In the genomic region with DNA sequence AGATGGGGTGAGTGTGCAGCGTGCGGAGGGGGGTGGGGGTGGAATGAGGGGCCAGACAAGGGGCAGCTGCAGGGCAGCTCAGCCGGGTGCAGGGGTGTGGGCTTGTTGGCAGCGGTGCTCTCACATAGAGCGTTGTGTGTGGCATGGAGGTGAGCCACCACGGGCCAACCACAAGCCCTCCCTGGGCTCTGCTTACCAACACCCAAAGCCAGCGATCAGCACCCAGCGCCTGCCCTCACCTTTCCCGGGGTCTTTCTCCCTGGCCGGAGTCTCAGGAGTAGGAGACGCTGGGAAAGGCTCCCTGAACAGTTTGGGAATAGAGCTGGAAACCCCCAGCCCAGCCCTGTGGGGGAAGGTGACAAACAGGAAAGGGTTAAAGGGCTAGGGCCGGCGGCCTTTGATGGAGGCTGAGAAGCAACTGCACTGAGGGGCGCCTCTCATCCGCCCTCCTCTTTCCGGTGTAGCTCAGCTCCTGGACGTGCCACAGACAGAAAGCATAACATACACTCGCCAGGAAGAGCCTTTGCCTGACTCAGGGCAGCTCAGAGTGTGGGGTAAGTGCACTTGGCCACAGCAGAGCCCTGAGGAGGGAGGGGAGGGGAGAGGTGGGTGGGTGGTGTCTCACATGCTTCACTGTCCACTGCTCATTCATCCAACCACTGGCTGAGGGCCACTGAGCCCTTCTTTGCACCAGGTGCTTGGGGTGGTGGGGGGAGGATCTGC, we compare ENCODE assay signal across 1 cellular context.
TF ChIP-seq lines count a peak whose summit lies in the region.

No MANE protein-coding gene starts in this region.

TF ChIP-seq in HepG2, 621 proteins besides CTCF, POLR2A, EP300 and RAD21 (continued from another document and continues in another):
- TF ChIP-seq, protein P1, sequence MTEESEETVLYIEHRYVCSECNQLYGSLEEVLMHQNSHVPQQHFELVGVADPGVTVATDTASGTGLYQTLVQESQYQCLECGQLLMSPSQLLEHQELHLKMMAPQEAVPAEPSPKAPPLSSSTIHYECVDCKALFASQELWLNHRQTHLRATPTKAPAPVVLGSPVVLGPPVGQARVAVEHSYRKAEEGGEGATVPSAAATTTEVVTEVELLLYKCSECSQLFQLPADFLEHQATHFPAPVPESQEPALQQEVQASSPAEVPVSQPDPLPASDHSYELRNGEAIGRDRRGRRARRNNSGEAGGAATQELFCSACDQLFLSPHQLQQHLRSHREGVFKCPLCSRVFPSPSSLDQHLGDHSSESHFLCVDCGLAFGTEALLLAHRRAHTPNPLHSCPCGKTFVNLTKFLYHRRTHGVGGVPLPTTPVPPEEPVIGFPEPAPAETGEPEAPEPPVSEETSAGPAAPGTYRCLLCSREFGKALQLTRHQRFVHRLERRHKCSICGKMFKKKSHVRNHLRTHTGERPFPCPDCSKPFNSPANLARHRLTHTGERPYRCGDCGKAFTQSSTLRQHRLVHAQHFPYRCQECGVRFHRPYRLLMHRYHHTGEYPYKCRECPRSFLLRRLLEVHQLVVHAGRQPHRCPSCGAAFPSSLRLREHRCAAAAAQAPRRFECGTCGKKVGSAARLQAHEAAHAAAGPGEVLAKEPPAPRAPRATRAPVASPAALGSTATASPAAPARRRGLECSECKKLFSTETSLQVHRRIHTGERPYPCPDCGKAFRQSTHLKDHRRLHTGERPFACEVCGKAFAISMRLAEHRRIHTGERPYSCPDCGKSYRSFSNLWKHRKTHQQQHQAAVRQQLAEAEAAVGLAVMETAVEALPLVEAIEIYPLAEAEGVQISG (CRISPR knock-in tag; IDR thresholded peaks at IDR 0.05) = 0 out of 2 replicates have a peak, but pooled peaks have one; percentile 19
- 0 out of 2 replicates have a peak, but pooled peaks have one; percentile 32 for TF ChIP-seq HNRNPL (IDR thresholded peaks at IDR 0.05; ENCODE audit: low read depth, low read length)
- 0 out of 2 replicates have a peak, but pooled peaks have one; percentile 29 for TF ChIP-seq POLR2G (IDR thresholded peaks at IDR 0.05; ENCODE audit: low read depth, low read length)
- TF ChIP-seq, protein P2, sequence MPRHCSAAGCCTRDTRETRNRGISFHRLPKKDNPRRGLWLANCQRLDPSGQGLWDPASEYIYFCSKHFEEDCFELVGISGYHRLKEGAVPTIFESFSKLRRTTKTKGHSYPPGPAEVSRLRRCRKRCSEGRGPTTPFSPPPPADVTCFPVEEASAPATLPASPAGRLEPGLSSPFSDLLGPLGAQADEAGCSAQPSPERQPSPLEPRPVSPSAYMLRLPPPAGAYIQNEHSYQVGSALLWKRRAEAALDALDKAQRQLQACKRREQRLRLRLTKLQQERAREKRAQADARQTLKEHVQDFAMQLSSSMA (CRISPR knock-in tag; IDR thresholded peaks at IDR 0.05) = no peak
- TF ChIP-seq, protein P3, sequence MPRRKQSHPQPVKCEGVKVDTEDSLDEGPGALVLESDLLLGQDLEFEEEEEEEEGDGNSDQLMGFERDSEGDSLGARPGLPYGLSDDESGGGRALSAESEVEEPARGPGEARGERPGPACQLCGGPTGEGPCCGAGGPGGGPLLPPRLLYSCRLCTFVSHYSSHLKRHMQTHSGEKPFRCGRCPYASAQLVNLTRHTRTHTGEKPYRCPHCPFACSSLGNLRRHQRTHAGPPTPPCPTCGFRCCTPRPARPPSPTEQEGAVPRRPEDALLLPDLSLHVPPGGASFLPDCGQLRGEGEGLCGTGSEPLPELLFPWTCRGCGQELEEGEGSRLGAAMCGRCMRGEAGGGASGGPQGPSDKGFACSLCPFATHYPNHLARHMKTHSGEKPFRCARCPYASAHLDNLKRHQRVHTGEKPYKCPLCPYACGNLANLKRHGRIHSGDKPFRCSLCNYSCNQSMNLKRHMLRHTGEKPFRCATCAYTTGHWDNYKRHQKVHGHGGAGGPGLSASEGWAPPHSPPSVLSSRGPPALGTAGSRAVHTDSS (CRISPR knock-in tag; conservative IDR thresholded peaks at IDR 0.05) = no peak
- 0 out of 2 replicates have a peak, but pooled peaks have one; percentile 4 for TF ChIP-seq HOXA3 (CRISPR knock-in tag; IDR thresholded peaks at IDR 0.05)
- TF ChIP-seq, protein P4, sequence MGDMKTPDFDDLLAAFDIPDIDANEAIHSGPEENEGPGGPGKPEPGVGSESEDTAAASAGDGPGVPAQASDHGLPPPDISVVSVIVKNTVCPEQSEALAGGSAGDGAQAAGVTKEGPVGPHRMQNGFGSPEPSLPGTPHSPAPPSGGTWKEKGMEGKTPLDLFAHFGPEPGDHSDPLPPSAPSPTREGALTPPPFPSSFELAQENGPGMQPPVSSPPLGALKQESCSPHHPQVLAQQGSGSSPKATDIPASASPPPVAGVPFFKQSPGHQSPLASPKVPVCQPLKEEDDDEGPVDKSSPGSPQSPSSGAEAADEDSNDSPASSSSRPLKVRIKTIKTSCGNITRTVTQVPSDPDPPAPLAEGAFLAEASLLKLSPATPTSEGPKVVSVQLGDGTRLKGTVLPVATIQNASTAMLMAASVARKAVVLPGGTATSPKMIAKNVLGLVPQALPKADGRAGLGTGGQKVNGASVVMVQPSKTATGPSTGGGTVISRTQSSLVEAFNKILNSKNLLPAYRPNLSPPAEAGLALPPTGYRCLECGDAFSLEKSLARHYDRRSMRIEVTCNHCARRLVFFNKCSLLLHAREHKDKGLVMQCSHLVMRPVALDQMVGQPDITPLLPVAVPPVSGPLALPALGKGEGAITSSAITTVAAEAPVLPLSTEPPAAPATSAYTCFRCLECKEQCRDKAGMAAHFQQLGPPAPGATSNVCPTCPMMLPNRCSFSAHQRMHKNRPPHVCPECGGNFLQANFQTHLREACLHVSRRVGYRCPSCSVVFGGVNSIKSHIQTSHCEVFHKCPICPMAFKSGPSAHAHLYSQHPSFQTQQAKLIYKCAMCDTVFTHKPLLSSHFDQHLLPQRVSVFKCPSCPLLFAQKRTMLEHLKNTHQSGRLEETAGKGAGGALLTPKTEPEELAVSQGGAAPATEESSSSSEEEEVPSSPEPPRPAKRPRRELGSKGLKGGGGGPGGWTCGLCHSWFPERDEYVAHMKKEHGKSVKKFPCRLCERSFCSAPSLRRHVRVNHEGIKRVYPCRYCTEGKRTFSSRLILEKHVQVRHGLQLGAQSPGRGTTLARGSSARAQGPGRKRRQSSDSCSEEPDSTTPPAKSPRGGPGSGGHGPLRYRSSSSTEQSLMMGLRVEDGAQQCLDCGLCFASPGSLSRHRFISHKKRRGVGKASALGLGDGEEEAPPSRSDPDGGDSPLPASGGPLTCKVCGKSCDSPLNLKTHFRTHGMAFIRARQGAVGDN (CRISPR knock-in tag; IDR thresholded peaks at IDR 0.05) = peak; percentile 72
- TF ChIP-seq, protein P5, sequence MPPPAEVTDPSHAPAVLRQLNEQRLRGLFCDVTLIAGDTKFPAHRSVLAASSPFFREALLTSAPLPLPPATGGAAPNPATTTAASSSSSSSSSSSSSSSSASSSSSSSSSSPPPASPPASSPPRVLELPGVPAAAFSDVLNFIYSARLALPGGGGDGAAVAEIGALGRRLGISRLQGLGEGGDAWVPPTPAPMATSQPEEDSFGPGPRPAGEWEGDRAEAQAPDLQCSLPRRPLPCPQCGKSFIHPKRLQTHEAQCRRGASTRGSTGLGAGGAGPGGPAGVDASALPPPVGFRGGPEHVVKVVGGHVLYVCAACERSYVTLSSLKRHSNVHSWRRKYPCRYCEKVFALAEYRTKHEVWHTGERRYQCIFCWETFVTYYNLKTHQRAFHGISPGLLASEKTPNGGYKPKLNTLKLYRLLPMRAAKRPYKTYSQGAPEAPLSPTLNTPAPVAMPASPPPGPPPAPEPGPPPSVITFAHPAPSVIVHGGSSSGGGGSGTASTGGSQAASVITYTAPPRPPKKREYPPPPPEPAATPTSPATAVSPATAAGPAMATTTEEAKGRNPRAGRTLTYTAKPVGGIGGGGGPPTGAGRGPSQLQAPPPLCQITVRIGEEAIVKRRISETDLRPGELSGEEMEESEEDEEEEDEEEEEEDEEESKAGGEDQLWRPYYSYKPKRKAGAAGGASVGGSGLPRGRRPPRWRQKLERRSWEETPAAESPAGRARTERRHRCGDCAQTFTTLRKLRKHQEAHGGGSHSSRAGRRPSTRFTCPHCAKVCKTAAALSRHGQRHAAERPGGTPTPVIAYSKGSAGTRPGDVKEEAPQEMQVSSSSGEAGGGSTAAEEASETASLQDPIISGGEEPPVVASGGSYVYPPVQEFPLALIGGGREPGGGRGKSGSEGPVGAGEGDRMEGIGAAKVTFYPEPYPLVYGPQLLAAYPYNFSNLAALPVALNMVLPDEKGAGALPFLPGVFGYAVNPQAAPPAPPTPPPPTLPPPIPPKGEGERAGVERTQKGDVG (CRISPR knock-in tag; IDR thresholded peaks at IDR 0.05; ENCODE audit: borderline replicate concordance) = peak; percentile 32; the same call in 1 of the 2 replicates
- TF ChIP-seq ZNF274 (CRISPR knock-in tag; IDR thresholded peaks at IDR 0.05) = peak; percentile 57; the same call in 1 of the 2 replicates
- TF ChIP-seq SP5 (CRISPR knock-in tag; IDR thresholded peaks at IDR 0.05; ENCODE audit: borderline replicate concordance, low read depth) = no peak
- no peak for TF ChIP-seq XRCC5 (optimal IDR thresholded peaks at IDR 0.05; ENCODE audit: low read length)
- TF ChIP-seq, protein P6, sequence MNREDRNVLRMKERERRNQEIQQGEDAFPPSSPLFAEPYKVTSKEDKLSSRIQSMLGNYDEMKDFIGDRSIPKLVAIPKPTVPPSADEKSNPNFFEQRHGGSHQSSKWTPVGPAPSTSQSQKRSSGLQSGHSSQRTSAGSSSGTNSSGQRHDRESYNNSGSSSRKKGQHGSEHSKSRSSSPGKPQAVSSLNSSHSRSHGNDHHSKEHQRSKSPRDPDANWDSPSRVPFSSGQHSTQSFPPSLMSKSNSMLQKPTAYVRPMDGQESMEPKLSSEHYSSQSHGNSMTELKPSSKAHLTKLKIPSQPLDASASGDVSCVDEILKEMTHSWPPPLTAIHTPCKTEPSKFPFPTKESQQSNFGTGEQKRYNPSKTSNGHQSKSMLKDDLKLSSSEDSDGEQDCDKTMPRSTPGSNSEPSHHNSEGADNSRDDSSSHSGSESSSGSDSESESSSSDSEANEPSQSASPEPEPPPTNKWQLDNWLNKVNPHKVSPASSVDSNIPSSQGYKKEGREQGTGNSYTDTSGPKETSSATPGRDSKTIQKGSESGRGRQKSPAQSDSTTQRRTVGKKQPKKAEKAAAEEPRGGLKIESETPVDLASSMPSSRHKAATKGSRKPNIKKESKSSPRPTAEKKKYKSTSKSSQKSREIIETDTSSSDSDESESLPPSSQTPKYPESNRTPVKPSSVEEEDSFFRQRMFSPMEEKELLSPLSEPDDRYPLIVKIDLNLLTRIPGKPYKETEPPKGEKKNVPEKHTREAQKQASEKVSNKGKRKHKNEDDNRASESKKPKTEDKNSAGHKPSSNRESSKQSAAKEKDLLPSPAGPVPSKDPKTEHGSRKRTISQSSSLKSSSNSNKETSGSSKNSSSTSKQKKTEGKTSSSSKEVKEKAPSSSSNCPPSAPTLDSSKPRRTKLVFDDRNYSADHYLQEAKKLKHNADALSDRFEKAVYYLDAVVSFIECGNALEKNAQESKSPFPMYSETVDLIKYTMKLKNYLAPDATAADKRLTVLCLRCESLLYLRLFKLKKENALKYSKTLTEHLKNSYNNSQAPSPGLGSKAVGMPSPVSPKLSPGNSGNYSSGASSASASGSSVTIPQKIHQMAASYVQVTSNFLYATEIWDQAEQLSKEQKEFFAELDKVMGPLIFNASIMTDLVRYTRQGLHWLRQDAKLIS (CRISPR knock-in tag; IDR thresholded peaks at IDR 0.05) = no peak
- no peak for TF ChIP-seq ZNF546 (CRISPR knock-in tag; conservative IDR thresholded peaks at IDR 0.05)
- TF ChIP-seq, protein P7, sequence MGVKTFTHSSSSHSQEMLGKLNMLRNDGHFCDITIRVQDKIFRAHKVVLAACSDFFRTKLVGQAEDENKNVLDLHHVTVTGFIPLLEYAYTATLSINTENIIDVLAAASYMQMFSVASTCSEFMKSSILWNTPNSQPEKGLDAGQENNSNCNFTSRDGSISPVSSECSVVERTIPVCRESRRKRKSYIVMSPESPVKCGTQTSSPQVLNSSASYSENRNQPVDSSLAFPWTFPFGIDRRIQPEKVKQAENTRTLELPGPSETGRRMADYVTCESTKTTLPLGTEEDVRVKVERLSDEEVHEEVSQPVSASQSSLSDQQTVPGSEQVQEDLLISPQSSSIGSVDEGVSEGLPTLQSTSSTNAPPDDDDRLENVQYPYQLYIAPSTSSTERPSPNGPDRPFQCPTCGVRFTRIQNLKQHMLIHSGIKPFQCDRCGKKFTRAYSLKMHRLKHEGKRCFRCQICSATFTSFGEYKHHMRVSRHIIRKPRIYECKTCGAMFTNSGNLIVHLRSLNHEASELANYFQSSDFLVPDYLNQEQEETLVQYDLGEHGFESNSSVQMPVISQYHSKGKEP (CRISPR knock-in tag; IDR thresholded peaks at IDR 0.05) = no peak
- TF ChIP-seq ELF3 (CRISPR knock-in tag; IDR thresholded peaks at IDR 0.05) = peak; percentile 31; the same call in 1 of the 2 replicates
- no peak for TF ChIP-seq NCOA5 (CRISPR knock-in tag; IDR thresholded peaks at IDR 0.05)
- TF ChIP-seq ZNF572 (CRISPR knock-in tag; IDR thresholded peaks at IDR 0.05) = peak; percentile 99
- TF ChIP-seq, protein P8, sequence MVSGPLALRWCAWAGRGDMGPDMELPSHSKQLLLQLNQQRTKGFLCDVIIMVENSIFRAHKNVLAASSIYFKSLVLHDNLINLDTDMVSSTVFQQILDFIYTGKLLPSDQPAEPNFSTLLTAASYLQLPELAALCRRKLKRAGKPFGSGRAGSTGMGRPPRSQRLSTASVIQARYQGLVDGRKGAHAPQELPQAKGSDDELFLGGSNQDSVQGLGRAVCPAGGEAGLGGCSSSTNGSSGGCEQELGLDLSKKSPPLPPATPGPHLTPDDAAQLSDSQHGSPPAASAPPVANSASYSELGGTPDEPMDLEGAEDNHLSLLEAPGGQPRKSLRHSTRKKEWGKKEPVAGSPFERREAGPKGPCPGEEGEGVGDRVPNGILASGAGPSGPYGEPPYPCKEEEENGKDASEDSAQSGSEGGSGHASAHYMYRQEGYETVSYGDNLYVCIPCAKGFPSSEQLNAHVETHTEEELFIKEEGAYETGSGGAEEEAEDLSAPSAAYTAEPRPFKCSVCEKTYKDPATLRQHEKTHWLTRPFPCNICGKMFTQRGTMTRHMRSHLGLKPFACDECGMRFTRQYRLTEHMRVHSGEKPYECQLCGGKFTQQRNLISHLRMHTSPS (CRISPR knock-in tag; IDR thresholded peaks at IDR 0.05; ENCODE audit: low read depth) = no peak
- TF ChIP-seq NR1H2 (CRISPR knock-in tag; IDR thresholded peaks at IDR 0.05; ENCODE audit: borderline replicate concordance, low read depth) = no peak
- no peak for TF ChIP-seq ZNF264 (CRISPR knock-in tag; IDR thresholded peaks at IDR 0.05)
- no peak for TF ChIP-seq ZBTB8A (CRISPR knock-in tag; IDR thresholded peaks at IDR 0.05; ENCODE audit: borderline replicate concordance, low read depth)
- TF ChIP-seq ZFY (CRISPR knock-in tag; IDR thresholded peaks at IDR 0.05) = peak; percentile 44
- TF ChIP-seq ZNF207 (IDR thresholded peaks at IDR 0.05; ENCODE audit: borderline replicate concordance) = no peak
- no peak for TF ChIP-seq SRY (CRISPR knock-in tag; IDR thresholded peaks at IDR 0.05)
- TF ChIP-seq TCF7L2 (IDR thresholded peaks at IDR 0.05; ENCODE audit: low read depth, low read length) = peak; percentile 40; the same call in 1 of the 2 replicates
- no peak for TF ChIP-seq SSRP1 (CRISPR knock-in tag; IDR thresholded peaks at IDR 0.05)
- TF ChIP-seq, protein P9, sequence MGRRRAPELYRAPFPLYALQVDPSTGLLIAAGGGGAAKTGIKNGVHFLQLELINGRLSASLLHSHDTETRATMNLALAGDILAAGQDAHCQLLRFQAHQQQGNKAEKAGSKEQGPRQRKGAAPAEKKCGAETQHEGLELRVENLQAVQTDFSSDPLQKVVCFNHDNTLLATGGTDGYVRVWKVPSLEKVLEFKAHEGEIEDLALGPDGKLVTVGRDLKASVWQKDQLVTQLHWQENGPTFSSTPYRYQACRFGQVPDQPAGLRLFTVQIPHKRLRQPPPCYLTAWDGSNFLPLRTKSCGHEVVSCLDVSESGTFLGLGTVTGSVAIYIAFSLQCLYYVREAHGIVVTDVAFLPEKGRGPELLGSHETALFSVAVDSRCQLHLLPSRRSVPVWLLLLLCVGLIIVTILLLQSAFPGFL (CRISPR knock-in tag; IDR thresholded peaks at IDR 0.05) = no peak
